Comparison of ENCODE assay signal across 18 cellular contexts in genomic region chr4:151766691-151767090, GRCh38. TPM values are rescaled to one million over a fixed set of nuclear protein-coding genes. Genes with fewer than 3 reads are reported as not detected.
A peak's percentile ranks its signal among the peaks of the same experiment; 100 is the strongest.
DNase-seq lines count a peak whose midpoint lies in the region; ATAC-seq and TF ChIP-seq lines count a peak whose summit lies in the region.
"Had no signal": no experiment of that assay in that cellular context is flagged by ENCODE, and none has a peak within 500 bp of the region (broad histone marks: within the 10 kb centered on the region; RNA-seq: fewer than 3 reads in every experiment).

No MANE protein-coding gene starts in this region.

- H2BK15ac ChIP-seq in neuronal stem cell (ENCODE audit: low read length) = no peak overlapping the region

- H3K4me3 ChIP-seq in DND-41 (ENCODE audit: low read depth in 1 of 2, low read length in 2 of 2) (no peak overlapping the region), Peyer's patch (no peak overlapping the region), neuronal stem cell (ENCODE audit: low read length in 2 of 2) (no peak overlapping the region)
- H3K4me3 ChIP-seq: dorsolateral prefrontal cortex, upper lobe of left lung had no signal

- no peak overlapping the region for H2AK5ac ChIP-seq in neuronal stem cell (ENCODE audit: low read depth, low read length)

- TF ChIP-seq CTCF in DND-41 (IDR thresholded peaks at IDR 0.05; ENCODE audit: borderline replicate concordance, extremely low read depth, low read length, poor library complexity, severe bottlenecking) = peak; percentile 33
- peak; percentile 51 for TF ChIP-seq CTCF in GM12873 (IDR thresholded peaks at IDR 0.05; ENCODE audit: insufficient read depth, low read depth, low read length, missing control alignments)
- TF ChIP-seq CTCF in Peyer's patch (IDR thresholded peaks at IDR 0.05) = peak in 3 of 6 experiments; percentile 46 to 60 (median 52)
- TF ChIP-seq CTCF in foreskin keratinocyte (conservative IDR thresholded peaks at IDR 0.05) = peak; percentile 56

- TF ChIP-seq POLR2A in Peyer's patch (IDR thresholded peaks at IDR 0.05) = no peak

- no peak overlapping the region for H4K91ac ChIP-seq in neuronal stem cell (ENCODE audit: low read depth, low read length, poor library complexity)

- H3K18ac ChIP-seq in neuronal stem cell (ENCODE audit: low read length) = no peak overlapping the region

- H3K4ac ChIP-seq in neuronal stem cell (ENCODE audit: low read length) = no peak overlapping the region

- no peaks in the 10 kb centered on the region for H3K79me2 ChIP-seq in DND-41 (ENCODE audit: insufficient read depth, low read length)

- H2BK5ac ChIP-seq in neuronal stem cell (ENCODE audit: low read length) = no peak overlapping the region

- H3K4me2 ChIP-seq in DND-41 (ENCODE audit: insufficient read depth, low read length) (no peak overlapping the region), neuronal stem cell (ENCODE audit: insufficient read depth, low read length, poor library complexity, severe bottlenecking) (no peak overlapping the region)

- no peak overlapping the region for H3K23ac ChIP-seq in neuronal stem cell (ENCODE audit: low read depth, low read length, poor library complexity)

- H3K79me1 ChIP-seq in neuronal stem cell (ENCODE audit: low read depth, low read length) = no peaks in the 10 kb centered on the region

- H2BK120ac ChIP-seq in neuronal stem cell (ENCODE audit: low read depth, low read length) = no peak overlapping the region

- H3K9me3 ChIP-seq in DND-41 (ENCODE audit: insufficient read depth, low read length, severe bottlenecking) = no peaks in the 10 kb centered on the region
- no peaks in the 10 kb centered on the region for H3K9me3 ChIP-seq in Peyer's patch
- H3K9me3 ChIP-seq in neuronal stem cell (replicated peaks in 1 of 2; ENCODE audit: control insufficient read depth in 2 of 2, insufficient read depth in 1 of 2, low read depth in 1 of 2, low read length in 2 of 2) = no peaks in the 10 kb centered on the region
- H3K9me3 ChIP-seq: upper lobe of left lung had no signal

- no peak overlapping the region for H3K9ac ChIP-seq in DND-41 (ENCODE audit: low read depth, low read length)
- no peak overlapping the region for H3K9ac ChIP-seq in neuronal stem cell (ENCODE audit: low read depth, low read length, poor library complexity)

- ATAC-seq in DND-41 (ENCODE audit: insufficient read depth, low read depth) (no peak), foreskin keratinocyte (peak; percentile 44), GM21367 (IDR thresholded peaks at IDR 0.05; ENCODE audit: unreplicated experiment) (no peak)
- ATAC-seq: natural killer cell treated with Interleukin-12 subunit alpha and Interleukin-12 subunit beta and Interleukin-15 and Interleukin-18, amount 100 ng/mL, for 72 hours; stimulated activated memory B cell treated with anti-CD40 and anti-IgM and Interleukin-4, amounts not matched to agents 10 μg/mL and 1 μg/mL and 100 μg/mL, for 72 hours had no signal

- no CpG with 5 or more reads among the region's 4 CpGs for WGBS in neuronal stem cell (ENCODE audit: extremely low coverage in 2 of 2, insufficient read length in 2 of 2, insufficient replicate concordance in 1 of 2), 2 donors

- H4K20me1 ChIP-seq in DND-41 (ENCODE audit: insufficient read depth, low read length) = no peaks in the 10 kb centered on the region

- DNase-seq in DND-41 (no peak), Peyer's patch (peak in 2 of 3 donors; percentile 47 to 48), foreskin keratinocyte (no peak), A172 (ENCODE audit: low spot score) (no peak), neuronal stem cell (ENCODE audit: low spot score) (no peak)
- DNase-seq: activated CD4-positive, alpha-beta T cell treated with anti-CD3 and anti-CD28 coated beads, Interleukin-2, amount 50 U/mL, for 48 hours; dorsolateral prefrontal cortex; EL; H7; KG1; NCI-H187; NCI-H524 treated with DMSO at 0.1 percent for 48 hours; retina; upper lobe of left lung had no signal

- no peaks in the 10 kb centered on the region for H3K36me3 ChIP-seq in DND-41 (ENCODE audit: insufficient read depth, low read length)
- no peaks in the 10 kb centered on the region for H3K36me3 ChIP-seq in Peyer's patch
- H3K36me3 ChIP-seq in neuronal stem cell (replicated peaks in 1 of 2; ENCODE audit: control insufficient read depth in 2 of 2, insufficient read depth in 2 of 2, low read length in 2 of 2) = no peaks in the 10 kb centered on the region
- H3K36me3 ChIP-seq: upper lobe of left lung had no signal

- no peak overlapping the region for H2BK12ac ChIP-seq in neuronal stem cell (ENCODE audit: low read length)

- peaks cover 2% of the 10 kb centered on the region for H3K4me1 ChIP-seq in DND-41 (ENCODE audit: insufficient read depth, low read length)
- no peaks in the 10 kb centered on the region for H3K4me1 ChIP-seq in Peyer's patch
- H3K4me1 ChIP-seq in foreskin keratinocyte = peaks cover under 1% of the 10 kb centered on the region
- no peaks in the 10 kb centered on the region for H3K4me1 ChIP-seq in neuronal stem cell (ENCODE audit: control insufficient read depth in 2 of 2, insufficient read depth in 1 of 2, low read depth in 1 of 2, low read length in 2 of 2)
- H3K4me1 ChIP-seq: upper lobe of left lung had no signal

- H3K27ac ChIP-seq in DND-41 (ENCODE audit: low read length) (no peak overlapping the region), Peyer's patch (no peak overlapping the region), foreskin keratinocyte (no peak overlapping the region), neuronal stem cell (replicated peaks; ENCODE audit: low read length) (no peak overlapping the region)
- H3K27ac ChIP-seq: upper lobe of left lung had no signal

- H2AFZ ChIP-seq in DND-41 (ENCODE audit: low read depth, low read length) = no peak overlapping the region
- no peak overlapping the region for H2AFZ ChIP-seq in neuronal stem cell (ENCODE audit: low read length)

- H3K27me3 ChIP-seq in DND-41 (ENCODE audit: insufficient read depth, low read length, poor library complexity) (no peaks in the 10 kb centered on the region), Peyer's patch (no peaks in the 10 kb centered on the region), foreskin keratinocyte (peaks cover 2% of the 10 kb centered on the region), neuronal stem cell (ENCODE audit: control insufficient read depth in 3 of 3, insufficient read depth in 3 of 3, low read depth in 1 of 3, low read length in 3 of 3) (peaks cover 0 to 8% (median 0%) of the 10 kb centered on the region in 3 experiments)
- H3K27me3 ChIP-seq: upper lobe of left lung had no signal

- no peak overlapping the region for H3K14ac ChIP-seq in neuronal stem cell (ENCODE audit: low read length)

- H4K8ac ChIP-seq in neuronal stem cell (ENCODE audit: low read depth, low read length) = no peak overlapping the region

RNA-seq across cellular contexts. Expression of gene GATB, which starts 5.9 kb away (rescaled TPM):
- total RNA-seq in Peyer's patch = 10 to 100 TPM; 19.6 to 28.9 (median 23.8) TPM
- 20.9 and 21.4 TPM in 2 replicates for total RNA-seq in foreskin keratinocyte
- polyA plus RNA-seq in foreskin keratinocyte = 23.1 and 25.2 TPM in 2 replicates
- total RNA-seq in A172 (2014; rRNA removed; shearing (Covaris generic)) = 20.2 and 22.6 TPM in 2 replicates
- polyA plus RNA-seq in neuronal stem cell (2013, experiment 1 of 2) = 10.1 TPM
- 10.1 TPM for polyA plus RNA-seq in neuronal stem cell (2013, experiment 2 of 2)

Comparison
In these comparisons a context has a peak if more than half of its experiments do, and no peak if none do; other contexts are left out.
1. DNase-seq: peak in Peyer's patch (2 of 3); none in DND-41 (single experiment), foreskin keratinocyte (0 of 2), A172 (single experiment) and neuronal stem cell (single experiment).